In genomic region chr11:114298701-114299090, GRCh38 we compare ENCODE assay signal across 13 cellular contexts. TPM values are rescaled to one million over a fixed set of nuclear protein-coding genes. Genes with fewer than 3 reads are reported as not detected.
DNase-seq lines count a peak whose midpoint lies in the region; ATAC-seq and TF ChIP-seq lines count a peak whose summit lies in the region.
"Had no signal": no experiment of that assay in that cellular context is flagged by ENCODE, and none has a peak within 500 bp of the region (broad histone marks: within the 10 kb centered on the region; RNA-seq: fewer than 3 reads in every experiment).

No MANE protein-coding gene starts in this region.

- no peak overlapping the region for H3K27ac Mint-ChIP-seq in activated T-cell treated with anti-CD3 and anti-CD28 coated beads, Interleukin-2, amount 50 U/mL, for 24 hours
- H3K27ac Mint-ChIP-seq: activated CD4-positive, alpha-beta memory T cell treated with anti-CD3 and anti-CD28 coated beads, Interleukin-2, amount 10 ng/mL, durations not matched to agents 7 days and 5 days; natural killer cell had no signal

- no peak for TF ChIP-seq POLR2A in vagina (IDR thresholded peaks at IDR 0.05)

- H3K36me3 Mint-ChIP-seq in activated T-cell treated with anti-CD3 and anti-CD28 coated beads, Interleukin-2, amount 50 U/mL, for 24 hours (ENCODE audit: low read depth) = no peaks in the 10 kb centered on the region
- H3K36me3 Mint-ChIP-seq: natural killer cell had no signal

- intact Hi-C loops in heart right ventricle (cut with DNase I) (loop anchor here in 1 of 10 donors (10.0 kb wide), 1 partner anchor 106 kb away; the partner anchor contains the start of genes C11orf71 and RBM7), left ventricle myocardium superior (cut with micrococcal nuclease) (no loop called here), vagina (cut with DNase I) (no loop called here)

- no peak for DNase-seq in heart right ventricle
- DNase-seq in left ventricle myocardium superior = no peak
- DNase-seq in epithelial cell of proximal tubule (ENCODE audit: low read depth) = no peak
- peak; percentile 57 for DNase-seq in myocyte (ENCODE audit: low read depth)
- no peak for DNase-seq in vagina (ENCODE audit: extremely low spot score in 2 of 2)
- no peak for DNase-seq in activated T-cell treated with anti-CD3 and anti-CD28 coated beads, Interleukin-2, amount 50 U/mL, for 24 hours
- DNase-seq: activated CD4-positive, alpha-beta memory T cell treated with anti-CD3 and anti-CD28 coated beads, Interleukin-2, amount 10 ng/mL, durations not matched to agents 7 days and 5 days; central memory CD4-positive, alpha-beta T cell; natural killer cell; NCI-H748 treated with DMSO at 0.1 percent for 48 hours had no signal

- H3K9me3 ChIP-seq in heart right ventricle = peaks cover 0 to 43% (median 17%) of the 10 kb centered on the region in 11 donors
- no peaks in the 10 kb centered on the region for H3K9me3 ChIP-seq in vagina

- peaks cover 0 to 24% (median 22%) of the 10 kb centered on the region in 9 donors for H3K4me1 ChIP-seq in heart right ventricle
- peaks cover 22% of the 10 kb centered on the region for H3K4me1 ChIP-seq in vagina

- ATAC-seq in heart right ventricle (no peak), left ventricle myocardium superior (no peak), HG02970 (IDR thresholded peaks at IDR 0.05; ENCODE audit: low FRiP score, unreplicated experiment) (no peak), GM21576 (IDR thresholded peaks at IDR 0.05; ENCODE audit: unreplicated experiment) (no peak)
- ATAC-seq: natural killer cell had no signal

- TF ChIP-seq CTCF in heart right ventricle (IDR thresholded peaks at IDR 0.05) = no peak
- TF ChIP-seq CTCF in epithelial cell of proximal tubule (conservative IDR thresholded peaks at IDR 0.05; ENCODE audit: low read depth, low read length) = no peak
- TF ChIP-seq CTCF in vagina (IDR thresholded peaks at IDR 0.05) = no peak

- H3K36me3 ChIP-seq in heart right ventricle (peaks cover 0 to 55% (median 9%) of the 10 kb centered on the region in 9 donors), vagina (no peaks in the 10 kb centered on the region)

- H3K27me3 ChIP-seq in heart right ventricle (no peaks in the 10 kb centered on the region), vagina (no peaks in the 10 kb centered on the region)

- H3K9me3 Mint-ChIP-seq in activated T-cell treated with anti-CD3 and anti-CD28 coated beads, Interleukin-2, amount 50 U/mL, for 24 hours = peaks cover 2% of the 10 kb centered on the region
- H3K9me3 Mint-ChIP-seq: activated CD4-positive, alpha-beta memory T cell treated with anti-CD3 and anti-CD28 coated beads, Interleukin-2, amount 10 ng/mL, durations not matched to agents 7 days and 5 days; natural killer cell had no signal

- H3K27me3 Mint-ChIP-seq in activated T-cell treated with anti-CD3 and anti-CD28 coated beads, Interleukin-2, amount 50 U/mL, for 24 hours = peaks cover 7% of the 10 kb centered on the region

- H3K4me1 Mint-ChIP-seq in activated T-cell treated with anti-CD3 and anti-CD28 coated beads, Interleukin-2, amount 50 U/mL, for 24 hours (ENCODE audit: low read depth) = no peaks in the 10 kb centered on the region
- H3K4me1 Mint-ChIP-seq: activated CD4-positive, alpha-beta memory T cell treated with anti-CD3 and anti-CD28 coated beads, Interleukin-2, amount 10 ng/mL, durations not matched to agents 7 days and 5 days; natural killer cell had no signal

- peak overlapping the region in 8 of 10 donors; percentile 32 to 60 (median 54) for H3K4me3 ChIP-seq in heart right ventricle
- H3K4me3 ChIP-seq in epithelial cell of proximal tubule (ENCODE audit: low read depth, low read length) = peak overlapping the region; percentile 94
- H3K4me3 ChIP-seq in vagina = peak overlapping the region; percentile 35 to 43

- WGBS in heart right ventricle, 2 donors = 78 to 84% methylated on average over 2 of the region's 2 CpGs

- H3K4me3 Mint-ChIP-seq in activated T-cell treated with anti-CD3 and anti-CD28 coated beads, Interleukin-2, amount 50 U/mL, for 24 hours = no peak overlapping the region
- H3K4me3 Mint-ChIP-seq: activated CD4-positive, alpha-beta memory T cell treated with anti-CD3 and anti-CD28 coated beads, Interleukin-2, amount 10 ng/mL, durations not matched to agents 7 days and 5 days; natural killer cell had no signal

- H3K27ac ChIP-seq in heart right ventricle = peak overlapping the region in 3 of 10 donors; percentile 90 to 93 (median 92)
- peak overlapping the region; percentile 91 for H3K27ac ChIP-seq in vagina
- H3K27ac ChIP-seq: epithelial cell of prostate had no signal

RNA-seq across cellular contexts. Expression of gene NNMT, which starts 2.5 kb away (rescaled TPM):
- total RNA-seq in heart right ventricle = 100 to 1,000 TPM in 1 of 10 donors, 10 to 100 TPM in 8, 1 to 10 TPM in 1; 6.9 to 111 (median 19.8) TPM
- polyA plus RNA-seq in heart right ventricle = 100 to 1,000 TPM in 1 of 2 donors, 10 to 100 TPM in 1; 83.2 to 114 TPM
- 26.4 TPM for total RNA-seq in left ventricle myocardium superior
- 875 and 1,529 TPM in 2 replicates for total RNA-seq in epithelial cell of proximal tubule
- total RNA-seq in myocyte = 921 and 1,107 TPM in 2 replicates
- polyA plus RNA-seq in myocyte (2012) = 2,128 TPM
- 898 TPM for total RNA-seq in vagina
- total RNA-seq: activated CD4-positive, alpha-beta memory T cell treated with anti-CD3 and anti-CD28 coated beads, Interleukin-2, amount 10 ng/mL, durations not matched to agents 7 days and 5 days had no signal

Comparison
In these comparisons a context has a peak if more than half of its experiments do, and no peak if none do; other contexts are left out.
1. H3K4me3 ChIP-seq: peak in every context shown above with its lines; median percentile 94 in epithelial cell of proximal tubule; 54 in heart right ventricle; 39 in vagina.